Comparison of ENCODE assay signal across 9 cellular contexts in genomic region chr19:54388803-54389144, GRCh38. TPM values are rescaled to one million over a fixed set of nuclear protein-coding genes. Genes with fewer than 3 reads are reported as not detected.
A peak's percentile ranks its signal among the peaks of the same experiment; 100 is the strongest.
DNase-seq lines count a peak whose midpoint lies in the region; ATAC-seq and TF ChIP-seq lines count a peak whose summit lies in the region.
"Had no signal": no experiment of that assay in that cellular context is flagged by ENCODE, and none has a peak within 500 bp of the region (broad histone marks: within the 10 kb centered on the region; RNA-seq: fewer than 3 reads in every experiment).

No MANE protein-coding gene starts in this region.

- H3K36me3 ChIP-seq in BLaER1 treated with 17β-estradiol and CSF1 and Interleukin-3, amounts not matched to agents 10 nM and 100 nM, result no peaks in the 10 kb centered on the region

- H3K27me3 Mint-ChIP-seq in HFFc6 (ENCODE audit: insufficient read depth) (peaks cover 33% of the 10 kb centered on the region), naive B cell (peaks cover 0 to 6% (median 5%) of the 10 kb centered on the region in 3 donors)
- H3K27me3 Mint-ChIP-seq in activated naive CD8-positive, alpha-beta T cell treated with anti-CD3 and anti-CD28 coated beads, Interleukin-2, amount 50 U/mL, for 24 hours, result peaks cover 5% of the 10 kb centered on the region

- H3K27ac ChIP-seq in BLaER1 treated with 17β-estradiol and CSF1 and Interleukin-3, amounts not matched to agents 10 nM and 100 nM, result peak overlapping the region; percentile 85 to 99 (median 90)

- H3K4me1 ChIP-seq in BLaER1 treated with 17β-estradiol and CSF1 and Interleukin-3, amounts not matched to agents 10 nM and 100 nM, result peaks cover 72 to 93% (median 84%) of the 10 kb centered on the region in 10 experiments

- no peak for DNase-seq in HFFc6
- DNase-seq in activated naive CD8-positive, alpha-beta T cell treated with anti-CD3 and anti-CD28 coated beads, Interleukin-2, amount 50 U/mL, for 24 hours, result no peak
- no peak for DNase-seq in naive B cell
- no peak for DNase-seq in DMS 273 (lab: John Stamatoyannopoulos, UW; ENCODE audit: unreplicated experiment)
- no peak for DNase-seq in inferior parietal cortex (ENCODE audit: extremely low spot score)

- H3K27me3 ChIP-seq in BLaER1 treated with 17β-estradiol and CSF1 and Interleukin-3, amounts not matched to agents 10 nM and 100 nM, result no peaks in the 10 kb centered on the region

- peak; percentile 68 for ATAC-seq in activated naive CD8-positive, alpha-beta T cell treated with anti-CD3 and anti-CD28 coated beads, Interleukin-2, amount 50 U/mL, for 24 hours
- ATAC-seq in naive B cell (ENCODE audit: low read depth in 2 of 2) (no peak), GM19455 (IDR thresholded peaks at IDR 0.05; ENCODE audit: unreplicated experiment) (no peak), GM18867 (IDR thresholded peaks at IDR 0.05; ENCODE audit: unreplicated experiment) (no peak)

- H3K4me1 Mint-ChIP-seq in HFFc6 (ENCODE audit: low read depth), result peaks cover 18% of the 10 kb centered on the region
- H3K4me1 Mint-ChIP-seq in activated naive CD8-positive, alpha-beta T cell treated with anti-CD3 and anti-CD28 coated beads, Interleukin-2, amount 50 U/mL, for 24 hours, result peaks cover 37% of the 10 kb centered on the region
- H3K4me1 Mint-ChIP-seq in naive B cell, result peaks cover 41 to 50% (median 48%) of the 10 kb centered on the region in 3 donors

- H3K9ac ChIP-seq in BLaER1 treated with 17β-estradiol and CSF1 and Interleukin-3, amounts not matched to agents 10 nM and 100 nM, result peak overlapping the region; percentile 81 to 91 (median 85)

- peak overlapping the region; percentile 85 to 99 (median 91) for H3K4me2 ChIP-seq in BLaER1 treated with 17β-estradiol and CSF1 and Interleukin-3, amounts not matched to agents 10 nM and 100 nM

- no peak for TF ChIP-seq CTCF in HFFc6 (IDR thresholded peaks at IDR 0.05)

- H3K4me3 Mint-ChIP-seq in HFFc6, result peak overlapping the region; percentile 77
- H3K4me3 Mint-ChIP-seq in activated naive CD8-positive, alpha-beta T cell treated with anti-CD3 and anti-CD28 coated beads, Interleukin-2, amount 50 U/mL, for 24 hours, result peak overlapping the region; percentile 81
- peak overlapping the region; percentile 88 to 97 (median 93) for H3K4me3 Mint-ChIP-seq in naive B cell

- no peaks in the 10 kb centered on the region for H4K20me1 ChIP-seq in BLaER1 treated with 17β-estradiol and CSF1 and Interleukin-3, amounts not matched to agents 10 nM and 100 nM

- H3K9me3 Mint-ChIP-seq in HFFc6, result peaks cover 4% of the 10 kb centered on the region; the same call in 1 of the 2 replicates
- H3K9me3 Mint-ChIP-seq in activated naive CD8-positive, alpha-beta T cell treated with anti-CD3 and anti-CD28 coated beads, Interleukin-2, amount 50 U/mL, for 24 hours, result no peaks in the 10 kb centered on the region
- H3K9me3 Mint-ChIP-seq in naive B cell, result no peaks in the 10 kb centered on the region

- peaks cover 0 to 32% (median 15%) of the 10 kb centered on the region in 11 experiments; a peak in 19 of 22 replicates for H3K9me3 ChIP-seq in BLaER1 treated with 17β-estradiol and CSF1 and Interleukin-3, amounts not matched to agents 10 nM and 100 nM (replicated peaks in 1 of 11)

- H3K27ac Mint-ChIP-seq in HFFc6 (no peak overlapping the region), naive B cell (peak overlapping the region; percentile 43 to 90 (median 86))
- peak overlapping the region; percentile 14 for H3K27ac Mint-ChIP-seq in activated naive CD8-positive, alpha-beta T cell treated with anti-CD3 and anti-CD28 coated beads, Interleukin-2, amount 50 U/mL, for 24 hours

- H3K4me3 ChIP-seq in BLaER1 treated with 17β-estradiol and CSF1 and Interleukin-3, amounts not matched to agents 10 nM and 100 nM, result peak overlapping the region; percentile 50 to 71 (median 60)

- H3K36me3 Mint-ChIP-seq in HFFc6 (ENCODE audit: low read depth) (peaks cover 4% of the 10 kb centered on the region; the same call in 1 of the 2 replicates), naive B cell (no peaks in the 10 kb centered on the region)
- H3K36me3 Mint-ChIP-seq in activated naive CD8-positive, alpha-beta T cell treated with anti-CD3 and anti-CD28 coated beads, Interleukin-2, amount 50 U/mL, for 24 hours (ENCODE audit: low read depth), result no peaks in the 10 kb centered on the region

RNA-seq across cellular contexts. Expression of gene LAIR1, which starts 24.0 kb away (rescaled TPM):
- not detected for total RNA-seq in HFFc6 (2021; fragmentation: NEBNext Ultra II Directional; extraction: Animal tissue kit (Norgen Biotek cat#: 25700))
- 100 to 1,000 TPM; 129 to 246 (median 160) TPM for polyA plus RNA-seq in naive B cell (ENCODE audit: low read depth in 6 of 6)
- total RNA-seq: renal cortical epithelial cell had no signal

RNA-seq across cellular contexts. Expression of gene TTYH1, which starts 26.5 kb away (rescaled TPM):
- under 1 TPM in 1 of 6 experiments, not detected in 5; 0.45 TPM for total RNA-seq in HFFc6 (2021; fragmentation: NEBNext Ultra II Directional; extraction: Animal tissue kit (Norgen Biotek cat#: 25700))
- under 1 TPM in 3 of 6 donors, not detected in 3; 0.06 to 0.09 (median 0.08) TPM for polyA plus RNA-seq in naive B cell (ENCODE audit: low read depth in 6 of 6)
- total RNA-seq: renal cortical epithelial cell had no signal

RNA-seq across cellular contexts. Expression of gene LILRA4, which starts 49.8 kb away (rescaled TPM):
- total RNA-seq in HFFc6 (2021; fragmentation: NEBNext Ultra II Directional; extraction: Animal tissue kit (Norgen Biotek cat#: 25700)), result not detected
- polyA plus RNA-seq in naive B cell (ENCODE audit: low read depth in 6 of 6), result 10 to 100 TPM in 3 of 6 donors, 1 to 10 TPM in 3; 7.1 to 25.7 (median 10.3) TPM
- total RNA-seq: renal cortical epithelial cell had no signal
